1 cellular context compared by ENCODE assay signal in the genomic region with DNA sequence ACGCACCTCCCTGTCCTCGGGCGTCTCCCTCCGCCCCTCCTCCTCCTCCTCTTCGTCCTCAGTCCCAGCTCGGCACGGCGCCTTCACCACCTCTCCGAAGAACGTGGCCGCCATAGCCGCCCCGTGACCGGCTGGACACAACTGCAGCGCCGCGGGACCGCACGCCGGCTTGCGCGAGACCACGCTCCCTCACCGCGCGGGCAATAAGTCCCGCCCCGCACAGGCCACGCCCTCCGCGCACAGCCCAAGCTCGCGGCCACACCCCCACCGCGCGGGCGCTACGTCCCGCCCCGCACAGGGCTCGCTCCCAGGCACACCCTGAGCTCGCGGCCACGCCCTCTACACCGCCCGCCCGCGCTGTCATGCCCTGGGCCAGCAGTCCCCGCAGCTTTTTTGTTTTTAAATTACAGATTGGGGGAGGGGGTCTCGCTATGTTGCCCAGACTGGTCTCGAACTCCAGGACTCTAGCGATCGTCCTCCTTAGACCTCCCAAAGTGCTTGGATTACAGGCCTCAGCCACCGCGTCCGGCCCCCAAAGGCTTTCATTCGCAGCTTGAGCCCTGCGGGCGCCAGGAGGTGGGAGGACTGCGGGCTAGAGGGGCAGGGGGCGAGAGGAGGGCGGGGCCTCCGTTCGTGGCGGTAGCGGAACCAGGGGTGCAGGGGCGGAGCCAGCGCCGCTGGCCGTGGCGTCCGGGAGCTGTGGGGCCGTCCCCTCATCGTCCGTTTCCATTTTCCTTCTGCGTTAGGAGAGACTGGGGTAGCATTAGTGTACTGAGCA.
A peak's percentile ranks its signal among the peaks of the same experiment; 100 is the strongest.
TF ChIP-seq lines count a peak whose summit lies in the region.

TSS of gene PSMG1 (minus strand) at position 180 of the 778 bp plus-strand sequence. CDS start at position 114, 66 bp downstream.

TF ChIP-seq in IMR-90, 13 proteins besides CTCF, POLR2A, EP300 and RAD21 (continued from another document):
- TF ChIP-seq, protein P1, sequence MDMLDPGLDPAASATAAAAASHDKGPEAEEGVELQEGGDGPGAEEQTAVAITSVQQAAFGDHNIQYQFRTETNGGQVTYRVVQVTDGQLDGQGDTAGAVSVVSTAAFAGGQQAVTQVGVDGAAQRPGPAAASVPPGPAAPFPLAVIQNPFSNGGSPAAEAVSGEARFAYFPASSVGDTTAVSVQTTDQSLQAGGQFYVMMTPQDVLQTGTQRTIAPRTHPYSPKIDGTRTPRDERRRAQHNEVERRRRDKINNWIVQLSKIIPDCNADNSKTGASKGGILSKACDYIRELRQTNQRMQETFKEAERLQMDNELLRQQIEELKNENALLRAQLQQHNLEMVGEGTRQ (IDR thresholded peaks at IDR 0.05; ENCODE audit: low read depth, low read length): peak; percentile 77
- TF ChIP-seq CHD1 (IDR thresholded peaks at IDR 0.05; ENCODE audit: low read depth, low read length) (no peak), NFE2L2 (IDR thresholded peaks at IDR 0.05; ENCODE audit: low read depth, low read length) (no peak), BHLHE40 (IDR thresholded peaks at IDR 0.05; ENCODE audit: low read depth, low read length) (peak; percentile 31; the same call in 1 of the 2 replicates), ELK1 (IDR thresholded peaks at IDR 0.05; ENCODE audit: borderline replicate concordance, low read depth, low read length) (no peak), RCOR1 (IDR thresholded peaks at IDR 0.05; ENCODE audit: insufficient replicate concordance, low read length) (no peak), RFX5 (IDR thresholded peaks at IDR 0.05; ENCODE audit: low read depth, low read length) (no peak), MAZ (IDR thresholded peaks at IDR 0.05; ENCODE audit: borderline replicate concordance, low read depth, low read length) (peak; percentile 54; the same call in 1 of the 2 replicates), FOS (IDR thresholded peaks at IDR 0.05; ENCODE audit: low read depth, low read length) (no peak), SMC3 (IDR thresholded peaks at IDR 0.05; ENCODE audit: low read depth, low read length) (no peak), MAFK (IDR thresholded peaks at IDR 0.05; ENCODE audit: low read depth, low read length) (no peak), MXI1 (IDR thresholded peaks at IDR 0.05; ENCODE audit: borderline replicate concordance, low read depth, low read length) (no peak; the same call in 1 of the 2 replicates)
